Comparison of ENCODE assay signal across 8 cellular contexts in genomic region chr12:53493610-53494391, GRCh38. TPM values are rescaled to one million over a fixed set of nuclear protein-coding genes. Genes with fewer than 3 reads are reported as not detected.
DNase-seq lines count a peak whose midpoint lies in the region; TF ChIP-seq lines count a peak whose summit lies in the region.

No MANE protein-coding gene starts in this region.

- no peak for TF ChIP-seq CTCF in SU-DHL-6 (IDR thresholded peaks at IDR 0.05; ENCODE audit: insufficient read depth, low read length, poor library complexity, severe bottlenecking)
- TF ChIP-seq CTCF in glutamatergic neuron (IDR thresholded peaks at IDR 0.05; ENCODE audit: partially characterized antibody, unreplicated experiment): no peak

- H3K4me1 Mint-ChIP-seq in glutamatergic neuron (ENCODE audit: low read depth, unreplicated experiment): peaks cover 42% of the 10 kb centered on the region

- H3K4me3 ChIP-seq in SU-DHL-6 (ENCODE audit: insufficient read depth, low read length, poor library complexity, severe bottlenecking) (peak overlapping the region; percentile 56), skeletal muscle satellite cell (ENCODE audit: low read length) (peak overlapping the region; percentile 69)

- peak overlapping the region; percentile 97 for H3K4me3 Mint-ChIP-seq in glutamatergic neuron (ENCODE audit: unreplicated experiment)

- H3K9me3 Mint-ChIP-seq in glutamatergic neuron (ENCODE audit: unreplicated experiment): peaks cover 20% of the 10 kb centered on the region

- POLR2A ChIA-PET in HEK293T (lab: Yijun Ruan, JAX): interaction anchor here (0.8 to 3.4 kb wide), 6 partner anchors 11 to 226 kb away, joined by 3 to 19 read pairs (median 4); partner anchors contain the start of genes AAAS and ESPL1

- H3K79me2 ChIP-seq in SU-DHL-6 (ENCODE audit: insufficient read depth, low read length): no peaks in the 10 kb centered on the region

- H3K36me3 ChIP-seq in SU-DHL-6 (ENCODE audit: low read length) (no peaks in the 10 kb centered on the region), skeletal muscle satellite cell (ENCODE audit: insufficient read depth, low read length) (no peaks in the 10 kb centered on the region)

- H3K27ac ChIP-seq in SU-DHL-6 (ENCODE audit: low read depth, low read length): no peak overlapping the region

- no peaks in the 10 kb centered on the region for H3K36me3 Mint-ChIP-seq in glutamatergic neuron (ENCODE audit: unreplicated experiment)

- H2AFZ ChIP-seq in SU-DHL-6 (ENCODE audit: low read depth, low read length, severe bottlenecking): peak overlapping the region; percentile 45

- H3K27me3 Mint-ChIP-seq in glutamatergic neuron (ENCODE audit: unreplicated experiment): peaks cover 20% of the 10 kb centered on the region

- H3K27ac Mint-ChIP-seq in glutamatergic neuron (ENCODE audit: unreplicated experiment): peak overlapping the region; percentile 99

- H3K27me3 ChIP-seq in SU-DHL-6 (ENCODE audit: low read length): no peaks in the 10 kb centered on the region
- H3K27me3 ChIP-seq in skeletal muscle satellite cell (ENCODE audit: control insufficient read depth, insufficient read depth, low read length): no peaks in the 10 kb centered on the region

- H3F3A ChIP-seq in SU-DHL-6 (ENCODE audit: insufficient read depth): peaks cover 4% of the 10 kb centered on the region; the same call in 1 of the 2 replicates

- no peaks in the 10 kb centered on the region for H3K9me3 ChIP-seq in SU-DHL-6 (ENCODE audit: insufficient read depth, low read length)
- no peaks in the 10 kb centered on the region for H3K9me3 ChIP-seq in skeletal muscle satellite cell (replicated peaks; ENCODE audit: low read length)

- H3K4me1 ChIP-seq in skeletal muscle satellite cell (ENCODE audit: control insufficient read depth, insufficient read depth, low read length): peaks cover 35% of the 10 kb centered on the region

- H3K9me2 ChIP-seq in SU-DHL-6 (replicated peaks; ENCODE audit: insufficient read depth, low read length): no peaks in the 10 kb centered on the region

- H3K4me2 ChIP-seq in SU-DHL-6 (ENCODE audit: low read depth, low read length, poor library complexity, severe bottlenecking) (peak overlapping the region; percentile 69), skeletal muscle satellite cell (ENCODE audit: low read length) (peak overlapping the region; percentile 81)

- DNase-seq in NCI-H1436 (lab: John Stamatoyannopoulos, UW): peak; percentile 6
- DNase-seq in NCI-H1436 treated with DMSO at 0.1 percent for 48 hours (lab: John Stamatoyannopoulos, UW): no peak
- DNase-seq in glutamatergic neuron: peak; percentile 69
- no peak for DNase-seq in HEK293T (ENCODE audit: extremely low spot score)
- no peak for DNase-seq in NCI-H1694 (lab: John Stamatoyannopoulos, UW)
- DNase-seq in effector CD8-positive, alpha-beta T cell (lab: John Stamatoyannopoulos, UW): no peak

- CTCF ChIA-PET in HEK293T (lab: Yijun Ruan, JAX): interaction anchor here (1.3 to 1.5 kb wide), 2 partner anchors 15 to 172 kb away, joined by 5 to 7 read pairs; partner anchors contain the start of gene AAAS

- no peaks in the 10 kb centered on the region for H4K20me1 ChIP-seq in SU-DHL-6 (ENCODE audit: low read depth, low read length)

- H3K9ac ChIP-seq in SU-DHL-6 (ENCODE audit: low read length) (peak overlapping the region; percentile 59), skeletal muscle satellite cell (ENCODE audit: low read depth, low read length) (peak overlapping the region; percentile 46)

TF ChIP-seq in HEK293T, 16 proteins besides CTCF, POLR2A, EP300 and RAD21:
- TF ChIP-seq ARNT (IDR thresholded peaks at IDR 0.05) (no peak), FOXA1 (IDR thresholded peaks at IDR 0.05) (no peak), CTBP1 (IDR thresholded peaks at IDR 0.05; ENCODE audit: borderline replicate concordance) (no peak), BHLHE40 (IDR thresholded peaks at IDR 0.05; ENCODE audit: borderline replicate concordance) (no peak)

RNA-seq across cellular contexts. Expression of gene MAP3K12, which starts 5.5 kb away (rescaled TPM):
- total RNA-seq in glutamatergic neuron (ENCODE audit: unreplicated experiment): 94.2 TPM
- total RNA-seq in skeletal muscle satellite cell (2012; rRNA removed): 17.5 and 24.8 TPM in 2 replicates

RNA-seq across cellular contexts. Expression of gene TARBP2, which starts 7.3 kb away (rescaled TPM):
- 49.0 TPM for total RNA-seq in glutamatergic neuron (ENCODE audit: unreplicated experiment)
- 40.8 and 44.3 TPM in 2 replicates for total RNA-seq in skeletal muscle satellite cell (2012; rRNA removed)

RNA-seq across cellular contexts. Expression of gene NPFF, which starts 13.5 kb away (rescaled TPM):
- not detected for total RNA-seq in glutamatergic neuron (ENCODE audit: unreplicated experiment)
- total RNA-seq in skeletal muscle satellite cell (2012; rRNA removed): not detected in 2 replicates

RNA-seq across cellular contexts. Expression of gene PCBP2, which starts 41.9 kb away (rescaled TPM):
- 1,170 TPM for total RNA-seq in glutamatergic neuron (ENCODE audit: unreplicated experiment)
- total RNA-seq in skeletal muscle satellite cell (2012; rRNA removed): 194 and 224 TPM in 2 replicates

RNA-seq across cellular contexts. Expression of gene PRR13, which starts 52.3 kb away (rescaled TPM):
- 105 TPM for total RNA-seq in glutamatergic neuron (ENCODE audit: unreplicated experiment)
- 76.4 and 79.6 TPM in 2 replicates for total RNA-seq in skeletal muscle satellite cell (2012; rRNA removed)

Comparison
In these comparisons a context has a peak if more than half of its experiments do, and no peak if none do; other contexts are left out.
1. DNase-seq: peak in NCI-H1436 (single experiment) and glutamatergic neuron (single experiment); none in NCI-H1436 treated with DMSO at 0.1 percent for 48 hours (single experiment), HEK293T (single experiment), NCI-H1694 (single experiment) and effector CD8-positive, alpha-beta T cell (single experiment).